In genomic region chr1:76054357-76054756, GRCh38 we compare ENCODE assay signal across 1 cellular context.
TF ChIP-seq lines count a peak whose summit lies in the region.

No MANE protein-coding gene starts in this region.

TF ChIP-seq in SK-N-SH treated with all-trans-retinoic acid at 6 μM for 48 hours, 23 proteins besides CTCF, POLR2A, EP300 and RAD21 (continued from another document):
- TF ChIP-seq TSHZ2 (CRISPR knock-in tag; IDR thresholded peaks at IDR 0.05): peak; percentile 82
- TF ChIP-seq SNAI2 (CRISPR knock-in tag; IDR thresholded peaks at IDR 0.05): peak; percentile 39; the same call in 1 of the 2 replicates
- TF ChIP-seq TCF4 (CRISPR knock-in tag; IDR thresholded peaks at IDR 0.05; ENCODE audit: borderline replicate concordance): peak; percentile 85
- no peak for TF ChIP-seq PPARA (CRISPR knock-in tag; IDR thresholded peaks at IDR 0.05; ENCODE audit: borderline replicate concordance)
- no peak for TF ChIP-seq ESRRG (CRISPR knock-in tag; IDR thresholded peaks at IDR 0.05)
- peak; percentile 32; the same call in 1 of the 2 replicates for TF ChIP-seq GLIS3 (CRISPR knock-in tag; IDR thresholded peaks at IDR 0.05)
- TF ChIP-seq PATZ1 (CRISPR knock-in tag; IDR thresholded peaks at IDR 0.05; ENCODE audit: borderline replicate concordance): peak; percentile 97; the same call in 1 of the 2 replicates
- no peak for TF ChIP-seq ZC3H10 (CRISPR knock-in tag; IDR thresholded peaks at IDR 0.05)
- no peak for TF ChIP-seq ARNTL (CRISPR knock-in tag; IDR thresholded peaks at IDR 0.05; ENCODE audit: borderline replicate concordance, low read depth)
- TF ChIP-seq ZNF70 (CRISPR knock-in tag; IDR thresholded peaks at IDR 0.05): no peak
